Comparison of ENCODE assay signal across 1 cellular context in genomic region chr2:168916329-168916672, GRCh38.
TF ChIP-seq lines count a peak whose summit lies in the region.

No MANE protein-coding gene starts in this region.

TF ChIP-seq in GM12878, 131 proteins besides CTCF, POLR2A, EP300 and RAD21:
- no peak for TF ChIP-seq CHD4 (IDR thresholded peaks at IDR 0.05)
- no peak for TF ChIP-seq SPI1 (IDR thresholded peaks at IDR 0.05; ENCODE audit: borderline replicate concordance, insufficient read depth, low read depth, low read length)
- TF ChIP-seq RFX5 (IDR thresholded peaks at IDR 0.05; ENCODE audit: low read depth, low read length) = no peak
- no peak for TF ChIP-seq CBFB (IDR thresholded peaks at IDR 0.05; ENCODE audit: low read depth)
- peak; percentile 70 for TF ChIP-seq MTA2 (IDR thresholded peaks at IDR 0.05; ENCODE audit: low read depth)
- TF ChIP-seq ZNF207 (IDR thresholded peaks at IDR 0.05; ENCODE audit: borderline replicate concordance) = no peak
- no peak for TF ChIP-seq CREM (IDR thresholded peaks at IDR 0.05; ENCODE audit: low read depth)
- TF ChIP-seq SMAD5 (IDR thresholded peaks at IDR 0.05; ENCODE audit: low read depth) = no peak
- no peak for TF ChIP-seq YY1 (IDR thresholded peaks at IDR 0.05; ENCODE audit: low read depth, low read length)
